In the genomic region with DNA sequence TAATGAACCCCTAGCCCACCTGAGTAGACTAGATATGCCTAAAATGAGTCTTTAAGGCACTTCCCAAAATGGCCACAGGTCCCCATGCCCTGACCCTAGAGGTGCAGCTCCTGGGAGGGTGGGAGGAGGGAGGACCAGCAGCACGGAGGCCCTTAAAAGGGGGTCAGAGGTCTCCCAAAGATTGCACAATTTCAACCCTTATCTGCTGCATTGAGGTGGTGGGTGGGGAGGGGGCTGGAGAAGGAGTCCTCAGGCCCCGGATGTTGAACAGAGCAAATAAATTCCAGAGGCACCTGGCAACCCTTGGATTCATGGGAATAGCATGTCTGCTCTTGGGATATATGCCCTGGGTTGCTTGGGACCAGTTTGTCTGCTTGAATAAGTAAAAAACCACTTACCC, we compare ENCODE assay signal across 13 cellular contexts.
"Had no signal": no experiment of that assay in that cellular context is flagged by ENCODE, and none has a peak within 500 bp of the region (broad histone marks: within the 10 kb centered on the region; RNA-seq: fewer than 3 reads in every experiment).

No MANE protein-coding gene starts in this region.

- H3K36me3 ChIP-seq: colonic mucosa, gastroesophageal sphincter, ovary had no signal

- H3K4me3 ChIP-seq: colonic mucosa, gastroesophageal sphincter, ovary had no signal

- H3K36me3 Mint-ChIP-seq: activated naive CD4-positive, alpha-beta T cell treated with anti-CD3 and anti-CD28 coated beads, Interleukin-2, amount 10 ng/mL, durations not matched to agents 7 days and 5 days had no signal

- H3K27ac Mint-ChIP-seq: activated CD4-positive, alpha-beta T cell treated with anti-CD3 and anti-CD28 coated beads, Interleukin-2, amount 10 ng/mL, durations not matched to agents 7 days and 5 days; activated naive CD4-positive, alpha-beta T cell treated with anti-CD3 and anti-CD28 coated beads, Interleukin-2, amount 10 ng/mL, durations not matched to agents 7 days and 5 days; activated T-helper 17 cell treated with anti-CD3 and anti-CD28 coated beads, Interleukin-2, amount 50 U/mL, for 72 hours had no signal

- H3K4me3 Mint-ChIP-seq: activated CD4-positive, alpha-beta T cell treated with anti-CD3 and anti-CD28 coated beads, Interleukin-2, amount 10 ng/mL, durations not matched to agents 7 days and 5 days; activated naive CD4-positive, alpha-beta T cell treated with anti-CD3 and anti-CD28 coated beads, Interleukin-2, amount 10 ng/mL, durations not matched to agents 7 days and 5 days; activated T-helper 17 cell treated with anti-CD3 and anti-CD28 coated beads, Interleukin-2, amount 50 U/mL, for 72 hours had no signal

- H3K9me3 ChIP-seq: colonic mucosa, gastroesophageal sphincter, ovary had no signal

- H3K4me1 ChIP-seq: colonic mucosa had no signal

- H3K27me3 ChIP-seq: colonic mucosa, gastroesophageal sphincter, ovary had no signal

- H3K9me3 Mint-ChIP-seq: activated CD4-positive, alpha-beta T cell treated with anti-CD3 and anti-CD28 coated beads, Interleukin-2, amount 10 ng/mL, durations not matched to agents 7 days and 5 days; activated naive CD4-positive, alpha-beta T cell treated with anti-CD3 and anti-CD28 coated beads, Interleukin-2, amount 10 ng/mL, durations not matched to agents 7 days and 5 days; activated T-helper 17 cell treated with anti-CD3 and anti-CD28 coated beads, Interleukin-2, amount 50 U/mL, for 72 hours had no signal

- H3K4me1 Mint-ChIP-seq: activated naive CD4-positive, alpha-beta T cell treated with anti-CD3 and anti-CD28 coated beads, Interleukin-2, amount 10 ng/mL, durations not matched to agents 7 days and 5 days; activated T-helper 17 cell treated with anti-CD3 and anti-CD28 coated beads, Interleukin-2, amount 50 U/mL, for 72 hours had no signal

- H3K27ac ChIP-seq: colonic mucosa, gastroesophageal sphincter, ovary had no signal

- DNase-seq: activated CD4-positive, alpha-beta T cell treated with anti-CD3 and anti-CD28 coated beads, Interleukin-2, amount 10 ng/mL, durations not matched to agents 7 days and 5 days; activated CD4-positive, CD25-positive, alpha-beta regulatory T cell; activated naive CD4-positive, alpha-beta T cell treated with anti-CD3 and anti-CD28 coated beads, Interleukin-2, amount 10 ng/mL, durations not matched to agents 7 days and 5 days; activated T-cell treated with anti-CD3 and anti-CD28 coated beads for 4 hours; caudate nucleus; colonic mucosa; effector memory CD4-positive, alpha-beta T cell; nephron progenitor cell; ovary; retina had no signal

- FAIRE-seq: urothelium cell line had no signal

- ATAC-seq: gastroesophageal sphincter had no signal
